8 cellular contexts compared by ENCODE assay signal in the genomic region with DNA sequence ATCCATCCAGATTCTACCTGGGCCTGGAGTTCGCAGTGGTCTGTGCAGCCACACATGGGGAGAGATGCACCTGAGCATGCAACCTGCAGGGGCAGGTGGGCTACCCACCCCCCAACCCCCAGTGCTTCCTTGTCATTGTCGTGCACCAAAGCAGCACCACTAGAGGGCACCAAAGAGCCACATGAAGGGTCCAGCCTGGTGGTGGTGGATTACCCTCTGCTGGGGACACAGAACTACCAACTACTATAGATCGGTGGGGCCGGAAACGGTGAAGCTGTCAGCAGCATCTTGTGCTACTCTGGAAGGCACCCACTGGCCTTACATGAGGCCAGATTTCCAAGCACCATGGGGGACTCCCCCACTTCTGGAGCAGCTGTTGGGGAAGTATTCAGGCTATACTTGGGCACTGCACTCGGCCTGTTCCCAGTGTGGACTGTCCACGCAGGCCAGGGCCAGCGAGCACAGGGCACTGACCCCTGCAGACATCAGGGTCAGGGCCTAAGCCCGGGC.
A peak's percentile ranks its signal among the peaks of the same experiment; 100 is the strongest.
DNase-seq lines count a peak whose midpoint lies in the region; ATAC-seq and TF ChIP-seq lines count a peak whose summit lies in the region.

No MANE protein-coding gene starts in this region.

- DNase-seq in NK-92 treated with Interleukin-12 subunit alpha and Interleukin-12 subunit beta, amount 100 ng/mL, for 24 hours (lab: John Stamatoyannopoulos, UW), result peak; percentile 66
- DNase-seq in NK-92 (lab: John Stamatoyannopoulos, UW; ENCODE audit: unreplicated experiment) (no peak), NCI-H446 treated with DMSO at 0.1 percent for 48 hours (lab: John Stamatoyannopoulos, UW) (peak; percentile 35), cardiac fibroblast (ENCODE audit: low read depth in 2 of 2) (peak; percentile 91 to 93), kidney glomerular epithelial cell (lab: John Stamatoyannopoulos, UW) (peak; percentile 59)
- peak; percentile 56 to 68 (median 60) for DNase-seq in activated CD4-positive, CD25-positive, alpha-beta regulatory T cell (lab: John Stamatoyannopoulos, UW)
- peak; percentile 84 for DNase-seq in stimulated activated CD4-positive, alpha-beta T cell treated with anti-CD3 and anti-CD28 coated beads, Interleukin-2, amount 100 ng/mL, for 24 hours

- H3K4me3 ChIP-seq in cardiac fibroblast (replicated peaks in 1 of 2; ENCODE audit: low read depth in 2 of 2, low read length in 2 of 2), result no peak overlapping the region

- TF ChIP-seq CTCF in cardiac fibroblast (IDR thresholded peaks at IDR 0.05; ENCODE audit: low read depth, low read length), result peak; percentile 95

- ATAC-seq in HG03342 (IDR thresholded peaks at IDR 0.05; ENCODE audit: unreplicated experiment), result peak; percentile 79
